ENCODE assay signal across 17 cellular contexts in genomic region chr7:132881317-132881716, GRCh38.
DNase-seq lines count a peak whose midpoint lies in the region; ATAC-seq, FAIRE-seq and TF ChIP-seq lines count a peak whose summit lies in the region.
"Had no signal": no experiment of that assay in that cellular context is flagged by ENCODE, and none has a peak within 500 bp of the region (broad histone marks: within the 10 kb centered on the region; RNA-seq: fewer than 3 reads in every experiment).

No MANE protein-coding gene starts in this region.

- TF ChIP-seq CTCF in A549 (IDR thresholded peaks at IDR 0.05), result no peak

- no peaks in the 10 kb centered on the region for H3K4me1 ChIP-seq in A549

- ATAC-seq in A549 (no peak), SK-N-SH treated with all-trans-retinoic acid at 6 μM for 48 hours (no peak), GM21786 (IDR thresholded peaks at IDR 0.05; ENCODE audit: unreplicated experiment) (no peak)
- ATAC-seq: GM12878, HCT116 had no signal

- no peak overlapping the region for H3K4me2 ChIP-seq in A549

- DNase-seq in A549 (ENCODE audit: low read depth in 1 of 2, low spot score in 1 of 2), result no peak
- peak; percentile 81 for DNase-seq in DMS 273 treated with DMSO at 0.1 percent for 48 hours (lab: John Stamatoyannopoulos, UW)
- DNase-seq in NCI-H2171 treated with DMSO at 0.1 percent for 48 hours (lab: John Stamatoyannopoulos, UW), result peak; percentile 70
- DNase-seq in amniotic stem cell (lab: John Stamatoyannopoulos, UW), result no peak
- DNase-seq in NOMO-1 treated with dmso at 0.1 percent for 144 hours (lab: John Stamatoyannopoulos, UW; ENCODE audit: unreplicated experiment), result no peak
- DNase-seq: BE2C; CD4-positive, alpha-beta memory T cell; DMS53; GM23248; IMR-90 had no signal

- no peak for TF ChIP-seq POLR2A in A549 (IDR thresholded peaks at IDR 0.05; ENCODE audit: low read length)

- FAIRE-seq in A549 (lab: Jason Lieb, UNC), result peak; percentile 46
- FAIRE-seq: GM12878, GM18507, H54 had no signal

- POLR2A ChIA-PET in A549 (lab: Yijun Ruan, JAX), result no interaction called here

- TF ChIP-seq RAD21 in A549 (conservative IDR thresholded peaks at IDR 0.05 in 1 of 2, IDR thresholded peaks at IDR 0.05 in 1 of 2), result no peak

- no peak overlapping the region for H3K4me3 ChIP-seq in A549
- H3K4me3 ChIP-seq: GM12878, GM23248 had no signal

- CTCF ChIA-PET in A549 (lab: Yijun Ruan, JAX), result interaction anchor here (1.5 kb wide), 1 partner anchor 17 kb away, joined by 3 read pairs; no protein-coding TSS in a partner anchor

- no peaks in the 10 kb centered on the region for H3K9me3 ChIP-seq in A549
- H3K9me3 ChIP-seq: BE2C had no signal

- TF ChIP-seq EP300 in A549 (IDR thresholded peaks at IDR 0.05), result no peak

- WGBS in A549 (ENCODE audit: missing lambda C conversion rate), result 93% methylated on average over 3 of the region's 3 CpGs

- no peak overlapping the region for H3K27ac ChIP-seq in A549
- H3K27ac ChIP-seq: C4-2B, GM23248 had no signal

TF ChIP-seq in A549, 52 proteins besides CTCF, POLR2A, EP300 and RAD21:
- TF ChIP-seq CBX8 (IDR thresholded peaks at IDR 0.05) (no peak), HOXB13 (CRISPR knock-in tag; IDR thresholded peaks at IDR 0.05; ENCODE audit: low read depth) (no peak), ZSCAN20 (CRISPR knock-in tag; IDR thresholded peaks at IDR 0.05) (no peak), BHLHE40 (IDR thresholded peaks at IDR 0.05; ENCODE audit: low read depth, low read length) (no peak), GATA3 (IDR thresholded peaks at IDR 0.05; ENCODE audit: borderline replicate concordance) (no peak), BCL3 (IDR thresholded peaks at IDR 0.05) (no peak), JUN (IDR thresholded peaks at IDR 0.05) (no peak), MAFK (IDR thresholded peaks at IDR 0.05; ENCODE audit: partially characterized antibody) (no peak), SREBF2 (IDR thresholded peaks at IDR 0.05) (no peak), E2F6 (IDR thresholded peaks at IDR 0.05; ENCODE audit: borderline replicate concordance, low read depth) (no peak), NR3C1 (IDR thresholded peaks at IDR 0.05) (no peak), FOSL2 (IDR thresholded peaks at IDR 0.05) (no peak), FOSL2 (CRISPR knock-in tag; IDR thresholded peaks at IDR 0.05) (no peak), FOXS1 (CRISPR knock-in tag; IDR thresholded peaks at IDR 0.05) (no peak), USF2 (IDR thresholded peaks at IDR 0.05) (no peak), ATOH8 (CRISPR knock-in tag; IDR thresholded peaks at IDR 0.05; ENCODE audit: low read depth) (no peak)

TF ChIP-seq in SK-N-SH treated with all-trans-retinoic acid at 6 μM for 48 hours, 23 proteins besides CTCF, POLR2A, EP300 and RAD21:
- TF ChIP-seq CSRNP3 (CRISPR knock-in tag; IDR thresholded peaks at IDR 0.05) (0 out of 2 replicates have a peak, but pooled peaks have one; percentile 41), OSR1 (CRISPR knock-in tag; IDR thresholded peaks at IDR 0.05) (no peak), ZFP30 (CRISPR knock-in tag; IDR thresholded peaks at IDR 0.05) (no peak), PATZ1 (CRISPR knock-in tag; IDR thresholded peaks at IDR 0.05; ENCODE audit: borderline replicate concordance) (no peak), ZNF565 (CRISPR knock-in tag; conservative IDR thresholded peaks at IDR 0.05; ENCODE audit: low read depth) (no peak), ZFP3 (CRISPR knock-in tag; IDR thresholded peaks at IDR 0.05) (no peak), TCF4 (CRISPR knock-in tag; IDR thresholded peaks at IDR 0.05; ENCODE audit: borderline replicate concordance) (peak; percentile 79), ISL1 (CRISPR knock-in tag; IDR thresholded peaks at IDR 0.05) (peak; percentile 56; the same call in 1 of the 2 replicates), CSDC2 (CRISPR knock-in tag; IDR thresholded peaks at IDR 0.05) (no peak), RARB (CRISPR knock-in tag; IDR thresholded peaks at IDR 0.05) (no peak), PPARA (CRISPR knock-in tag; IDR thresholded peaks at IDR 0.05; ENCODE audit: borderline replicate concordance) (no peak), SNAI2 (CRISPR knock-in tag; IDR thresholded peaks at IDR 0.05) (0 out of 2 replicates have a peak, but pooled peaks have one; percentile 46), TSHZ2 (CRISPR knock-in tag; IDR thresholded peaks at IDR 0.05) (peak; percentile 62; the same call in 1 of the 2 replicates), GLIS3 (CRISPR knock-in tag; IDR thresholded peaks at IDR 0.05) (peak; percentile 54; the same call in 1 of the 2 replicates), CREB5 (CRISPR knock-in tag; IDR thresholded peaks at IDR 0.05; ENCODE audit: low read depth) (no peak)
TF ChIP-seq in SK-N-SH treated with all-trans-retinoic acid at 6 μM for 48 hours: peak in this region for 6.

Comparison
In these comparisons a context has a peak if more than half of its experiments do, and no peak if none do; other contexts are left out.
1. DNase-seq: peak in DMS 273 treated with DMSO at 0.1 percent for 48 hours (single experiment) and NCI-H2171 treated with DMSO at 0.1 percent for 48 hours (single experiment); none in A549 (0 of 2), amniotic stem cell (single experiment) and NOMO-1 treated with dmso at 0.1 percent for 144 hours (single experiment).